In genomic region chr12:101422066-101422465, GRCh38 we compare ENCODE assay signal across 11 cellular contexts. TPM values are rescaled to one million over a fixed set of nuclear protein-coding genes. Genes with fewer than 3 reads are reported as not detected.
"Had no signal": no experiment of that assay in that cellular context is flagged by ENCODE, and none has a peak within 500 bp of the region (broad histone marks: within the 10 kb centered on the region; RNA-seq: fewer than 3 reads in every experiment).

No MANE protein-coding gene starts in this region.

RNA-seq across cellular contexts. Expression of gene SPIC, which starts 53.1 kb away (rescaled TPM):
- total RNA-seq: OCI-LY7, PC-3, PC-9, Peyer's patch, Right ventricle myocardium inferior, Right ventricle myocardium superior, RPMI7951, SJCRH30, SJSA1, SK-MEL-5 had no signal
- polyA plus RNA-seq: SK-N-SH had no signal
